Comparison of ENCODE assay signal across 10 cellular contexts in genomic region chr9:14096182-14096922, GRCh38.
A peak's percentile ranks its signal among the peaks of the same experiment; 100 is the strongest.
DNase-seq lines count a peak whose midpoint lies in the region; ATAC-seq and TF ChIP-seq lines count a peak whose summit lies in the region.
"Had no signal": no experiment of that assay in that cellular context is flagged by ENCODE, and none has a peak within 500 bp of the region (broad histone marks: within the 10 kb centered on the region; RNA-seq: fewer than 3 reads in every experiment).

No MANE protein-coding gene starts in this region.

- H3K36me3 ChIP-seq in cardiac muscle cell: no peaks in the 10 kb centered on the region
- H3K36me3 ChIP-seq in gastrocnemius medialis: no peaks in the 10 kb centered on the region
- H3K36me3 ChIP-seq: SJSA1 had no signal

- in situ Hi-C loops in SK-MEL-5 (cut with HindIII; ENCODE audit: low pct_unique_long_range_greater_than_20kb, low sequenced_read_pairs) (no loop called here), gastrocnemius medialis (cut with MboI; ENCODE audit: low sequenced_read_pairs in 4 of 4) (loop anchor here in 1 of 4 donors (25.0 kb wide), 1 partner anchor 659 kb away; no protein-coding TSS in a partner anchor)

- intact Hi-C loops in gastrocnemius medialis (cut with DNase I; ENCODE audit: low total_unique reads): loop anchor here (10.0 kb wide), 1 partner anchor 672 kb away; no protein-coding TSS in a partner anchor

- H3K9me3 ChIP-seq in cardiac muscle cell (ENCODE audit: low read depth) (no peaks in the 10 kb centered on the region), gastrocnemius medialis (no peaks in the 10 kb centered on the region)
- H3K9me3 ChIP-seq: SJSA1 had no signal

- no peak overlapping the region for H3K4me3 ChIP-seq in cardiac muscle cell
- peak overlapping the region; percentile 14 to 27 (median 18) for H3K4me3 ChIP-seq in gastrocnemius medialis
- H3K4me3 ChIP-seq: SJSA1 had no signal

- no peak for TF ChIP-seq CTCF in cardiac muscle cell (IDR thresholded peaks at IDR 0.05; ENCODE audit: low read depth, low read length)
- TF ChIP-seq CTCF in gastrocnemius medialis (IDR thresholded peaks at IDR 0.05 in 4 of 5, conservative IDR thresholded peaks at IDR 0.05 in 1 of 5): no peak

- H3K4me1 ChIP-seq in cardiac muscle cell (ENCODE audit: low read depth) (peaks cover 14% of the 10 kb centered on the region), gastrocnemius medialis (peaks cover 20 to 31% of the 10 kb centered on the region in 2 donors)

- TF ChIP-seq POLR2A in gastrocnemius medialis (IDR thresholded peaks at IDR 0.05): no peak

- peak; percentile 39 to 68 for ATAC-seq in gastrocnemius medialis
- no peak for ATAC-seq in HG03039 (IDR thresholded peaks at IDR 0.05; ENCODE audit: unreplicated experiment)
- no peak for ATAC-seq in GM21737 (IDR thresholded peaks at IDR 0.05; ENCODE audit: unreplicated experiment)

- H3K27ac ChIP-seq in cardiac muscle cell: no peak overlapping the region
- H3K27ac ChIP-seq in gastrocnemius medialis: peak overlapping the region; percentile 39 to 69 (median 64)
- H3K27ac ChIP-seq: SJSA1 had no signal

- H3K27me3 ChIP-seq in cardiac muscle cell: no peaks in the 10 kb centered on the region
- H3K27me3 ChIP-seq in gastrocnemius medialis: no peaks in the 10 kb centered on the region
- H3K27me3 ChIP-seq: SJSA1 had no signal

- DNase-seq in HCEC 1CT: peak; percentile 7
- DNase-seq in SK-MEL-5 (ENCODE audit: low read depth, low spot score): peak; percentile 53
- peak; percentile 23 to 83 for DNase-seq in cardiac muscle cell (ENCODE audit: low read depth in 1 of 2, low spot score in 1 of 2)
- DNase-seq in gastrocnemius medialis: no peak
- DNase-seq in activated CD4-positive, alpha-beta T cell treated with anti-CD3 and anti-CD28 coated beads, Interleukin-2, amount 50 U/mL, for 4 hours: no peak
- DNase-seq in activated CD4-positive, alpha-beta T cell treated with anti-CD3 and anti-CD28 coated beads, Interleukin-2, amount 50 U/mL, for 1 hour: no peak
- DNase-seq: naive B cell had no signal

Comparison
In these comparisons a context has a peak if more than half of its experiments do, and no peak if none do; other contexts are left out.
1. DNase-seq: peak in HCEC 1CT (single experiment), SK-MEL-5 (single experiment) and cardiac muscle cell (2 of 2); none in gastrocnemius medialis (0 of 2), activated CD4-positive, alpha-beta T cell treated with anti-CD3 and anti-CD28 coated beads, Interleukin-2, amount 50 U/mL, for 4 hours (0 of 2) and activated CD4-positive, alpha-beta T cell treated with anti-CD3 and anti-CD28 coated beads, Interleukin-2, amount 50 U/mL, for 1 hour (single experiment).
2. ATAC-seq: peak in gastrocnemius medialis (2 of 2); none in HG03039 (single experiment) and GM21737 (single experiment).